Comparison of ENCODE assay signal across 19 cellular contexts in genomic region chr15:95944193-95944592, GRCh38.
"Had no signal": no experiment of that assay in that cellular context is flagged by ENCODE, and none has a peak within 500 bp of the region (broad histone marks: within the 10 kb centered on the region; RNA-seq: fewer than 3 reads in every experiment).

No MANE protein-coding gene starts in this region.

- H3K4me3 Mint-ChIP-seq: activated T-cell treated with anti-CD3 and anti-CD28 coated beads, Interleukin-2, amount 50 U/mL, for 4 hours had no signal

- H3K27me3 ChIP-seq: body of pancreas, gastrocnemius medialis, heart right ventricle, stomach had no signal

- DNase-seq: activated CD4-positive, alpha-beta T cell treated with anti-CD3 and anti-CD28 coated beads, Interleukin-2, amount 50 U/mL, for 4 hours; activated CD4-positive, CD25-positive, alpha-beta regulatory T cell treated with anti-CD3 and anti-CD28 coated beads, Interleukin-2, amount 50 U/mL, for 72 hours; activated effector memory CD4-positive, alpha-beta T cell treated with anti-CD3 and anti-CD28 coated beads, Interleukin-2, amount 50 U/mL, for 16 hours; activated T-cell treated with anti-CD3 and anti-CD28 coated beads, Interleukin-2, amount 50 U/mL, for 4 hours; amniotic stem cell; body of pancreas; central memory CD4-positive, alpha-beta T cell; effector CD8-positive, alpha-beta T cell; gastrocnemius medialis; heart right ventricle; islet precursor cell; mesendoderm; retina; stimulated activated CD4-positive, alpha-beta T cell treated with anti-CD3 and anti-CD28 coated beads, Interleukin-4, amount 100 ng/mL, for 4 hours; stomach had no signal

- H3K4me1 ChIP-seq: body of pancreas, gastrocnemius medialis, heart right ventricle had no signal

- H3K36me3 ChIP-seq: gastrocnemius medialis, heart right ventricle, stomach, thoracic aorta had no signal

- H3K27ac Mint-ChIP-seq: activated naive CD4-positive, alpha-beta T cell treated with anti-CD3 and anti-CD28 coated beads, Interleukin-2, amount 50 U/mL, for 72 hours had no signal

- H3K9me3 ChIP-seq: body of pancreas, gastrocnemius medialis, stomach, thoracic aorta had no signal

- ATAC-seq: activated naive CD4-positive, alpha-beta T cell treated with anti-CD3 and anti-CD28 coated beads, Interleukin-2, amount 50 U/mL, for 72 hours; activated T-cell treated with anti-CD3 and anti-CD28 coated beads, Interleukin-2, amount 50 U/mL, for 4 hours; body of pancreas; gastrocnemius medialis; heart right ventricle had no signal

- H3K4me3 ChIP-seq: body of pancreas, coronary artery, gastrocnemius medialis, heart right ventricle, skin epidermis, stomach, thoracic aorta had no signal
